35 cellular contexts compared by ENCODE assay signal in the genomic region with DNA sequence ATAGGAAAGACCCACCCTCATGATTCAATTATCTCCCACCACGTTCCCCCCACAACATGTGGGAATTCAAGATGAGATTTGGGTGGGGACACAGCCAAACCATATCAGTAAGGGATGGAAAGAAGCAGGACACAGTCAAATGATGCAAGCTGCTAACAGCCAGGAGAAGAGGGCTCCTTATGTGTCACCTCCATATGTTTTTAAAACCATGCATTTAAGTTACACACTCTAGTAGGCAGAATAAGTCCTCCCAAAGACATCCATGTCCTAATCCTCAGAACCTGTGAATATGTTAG. TPM values are rescaled to one million over a fixed set of nuclear protein-coding genes. Genes with fewer than 3 reads are reported as not detected.
"Had no signal": no experiment of that assay in that cellular context is flagged by ENCODE, and none has a peak within 500 bp of the region (broad histone marks: within the 10 kb centered on the region; RNA-seq: fewer than 3 reads in every experiment).

No MANE protein-coding gene starts in this region.

- H3K9me3 Mint-ChIP-seq: activated CD4-positive, alpha-beta memory T cell treated with anti-CD3 and anti-CD28 coated beads for 36 hours; activated T-cell treated with anti-CD3 and anti-CD28 coated beads, Interleukin-2, amount 50 U/mL, for 24 hours; activated T-cell treated with anti-CD3 and anti-CD28 coated beads, Interleukin-2, amount 50 U/mL, for 72 hours; central memory CD8-positive, alpha-beta T cell; dendritic cell treated with granulocyte-macrophage colony-stimulating factor and Interleukin-4, amounts not matched to agents 40 ng/mL and 50 ng/mL, for 4 days; effector memory CD8-positive, alpha-beta T cell; T-helper 2 cell treated with Interferon-gamma antibody and Interleukin-4, amounts not matched to agents 5 μg/mL and 100 μg/mL, for 36 hours had no signal

- H3K27me3 Mint-ChIP-seq: activated CD4-positive, alpha-beta memory T cell treated with anti-CD3 and anti-CD28 coated beads for 36 hours; activated CD4-positive, alpha-beta T cell treated with anti-CD3 and anti-CD28 coated beads for 36 hours; activated naive CD8-positive, alpha-beta T cell; activated T-cell treated with anti-CD3 and anti-CD28 coated beads, Interleukin-2, amount 50 U/mL, for 24 hours; central memory CD8-positive, alpha-beta T cell; effector memory CD8-positive, alpha-beta T cell; T-helper 17 cell had no signal

- H3K4me3 ChIP-seq: coronary artery, esophagus muscularis mucosa, gastrocnemius medialis, heart right ventricle had no signal

- H3K36me3 ChIP-seq: gastrocnemius medialis, WERI-Rb-1 had no signal

- H3K27ac Mint-ChIP-seq: activated CD4-positive, alpha-beta memory T cell treated with anti-CD3 and anti-CD28 coated beads for 36 hours; activated CD4-positive, alpha-beta T cell treated with anti-CD3 and anti-CD28 coated beads for 36 hours; activated CD4-positive, alpha-beta T cell treated with anti-CD3 and anti-CD28 coated beads, Interleukin-2, amount 10 ng/mL, durations not matched to agents 24 days and 14 days; activated CD8-positive, alpha-beta memory T cell treated with anti-CD3 and anti-CD28 coated beads, Interleukin-2, amount 10 ng/mL, durations not matched to agents 7 days and 5 days; activated CD8-positive, alpha-beta T cell treated with anti-CD3 and anti-CD28 coated beads, Interleukin-2, amount 10 ng/mL, durations not matched to agents 7 days and 5 days; activated naive CD8-positive, alpha-beta T cell; activated T-cell treated with anti-CD3 and anti-CD28 coated beads, Interleukin-2, amount 50 U/mL, for 24 hours; activated T-cell treated with anti-CD3 and anti-CD28 coated beads, Interleukin-2, amount 50 U/mL, for 72 hours; dendritic cell treated with granulocyte-macrophage colony-stimulating factor and Interleukin-4, amounts not matched to agents 40 ng/mL and 50 ng/mL, for 4 days; effector memory CD8-positive, alpha-beta T cell; T-helper 2 cell treated with Interferon-gamma antibody and Interleukin-4, amounts not matched to agents 5 μg/mL and 100 μg/mL, for 36 hours had no signal

- H3K27me3 ChIP-seq: brain microvascular endothelial cell, esophagus muscularis mucosa, foreskin keratinocyte, gastrocnemius medialis had no signal

- FAIRE-seq: astrocyte, bronchial epithelial cell had no signal

- H3K9me3 ChIP-seq: esophagus muscularis mucosa, gastrocnemius medialis, heart right ventricle had no signal

- H3K4me3 Mint-ChIP-seq: activated CD4-positive, alpha-beta memory T cell treated with anti-CD3 and anti-CD28 coated beads for 36 hours; activated CD4-positive, alpha-beta T cell treated with anti-CD3 and anti-CD28 coated beads for 36 hours; activated CD4-positive, alpha-beta T cell treated with anti-CD3 and anti-CD28 coated beads, Interleukin-2, amount 10 ng/mL, durations not matched to agents 24 days and 14 days; activated CD8-positive, alpha-beta memory T cell treated with anti-CD3 and anti-CD28 coated beads, Interleukin-2, amount 10 ng/mL, durations not matched to agents 7 days and 5 days; activated CD8-positive, alpha-beta T cell treated with anti-CD3 and anti-CD28 coated beads, Interleukin-2, amount 10 ng/mL, durations not matched to agents 7 days and 5 days; activated naive CD8-positive, alpha-beta T cell; activated T-cell treated with anti-CD3 and anti-CD28 coated beads, Interleukin-2, amount 50 U/mL, for 24 hours; activated T-cell treated with anti-CD3 and anti-CD28 coated beads, Interleukin-2, amount 50 U/mL, for 72 hours; central memory CD8-positive, alpha-beta T cell; dendritic cell treated with granulocyte-macrophage colony-stimulating factor and Interleukin-4, amounts not matched to agents 40 ng/mL and 50 ng/mL, for 4 days; effector memory CD8-positive, alpha-beta T cell; T-helper 17 cell; T-helper 2 cell treated with Interferon-gamma antibody and Interleukin-4, amounts not matched to agents 5 μg/mL and 100 μg/mL, for 36 hours had no signal

- H3K4me1 ChIP-seq: foreskin keratinocyte had no signal

- H3K36me3 Mint-ChIP-seq: activated CD4-positive, alpha-beta memory T cell treated with anti-CD3 and anti-CD28 coated beads for 36 hours; activated CD8-positive, alpha-beta memory T cell treated with anti-CD3 and anti-CD28 coated beads, Interleukin-2, amount 10 ng/mL, durations not matched to agents 7 days and 5 days; activated naive CD8-positive, alpha-beta T cell had no signal

- H3K27ac ChIP-seq: brain microvascular endothelial cell, foreskin keratinocyte, gastrocnemius medialis, WERI-Rb-1 had no signal

- DNase-seq: activated CD4-positive, alpha-beta memory T cell treated with anti-CD3 and anti-CD28 coated beads for 36 hours; activated CD4-positive, alpha-beta T cell treated with anti-CD3 and anti-CD28 coated beads for 36 hours; activated CD4-positive, alpha-beta T cell treated with anti-CD3 and anti-CD28 coated beads, Interleukin-2, amount 10 ng/mL, durations not matched to agents 24 days and 14 days; activated CD4-positive, CD25-positive, alpha-beta regulatory T cell; activated CD4-positive, CD25-positive, alpha-beta regulatory T cell treated with anti-CD3 and anti-CD28 coated beads, Interleukin-2, amount 50 U/mL, for 72 hours; activated CD8-positive, alpha-beta memory T cell treated with anti-CD3 and anti-CD28 coated beads, Interleukin-2, amount 10 ng/mL, durations not matched to agents 7 days and 5 days; activated CD8-positive, alpha-beta memory T cell treated with anti-CD3 and anti-CD28 coated beads, Interleukin-2, amount 50 U/mL, for 4 hours; activated CD8-positive, alpha-beta T cell treated with anti-CD3 and anti-CD28 coated beads, Interleukin-2, amount 10 ng/mL, durations not matched to agents 7 days and 5 days; activated gamma-delta T cell treated with Interleukin-2 at 50 U/mL for 16 hours; activated naive CD4-positive, alpha-beta T cell treated with anti-CD3 and anti-CD28 coated beads, Interleukin-2, amount 50 U/mL, for 16 hours; activated naive CD4-positive, alpha-beta T cell treated with Interleukin-2 at 50 U/mL for 16 hours; activated T-cell treated with anti-CD3 and anti-CD28 coated beads, Interleukin-2, amount 50 U/mL, for 24 hours; activated T-cell treated with anti-CD3 and anti-CD28 coated beads, Interleukin-2, amount 50 U/mL, for 72 hours; amniotic stem cell; anterior cingulate cortex; brain microvascular endothelial cell; effector CD4-positive, alpha-beta T cell; effector memory CD8-positive, alpha-beta T cell; erythroblast; foreskin keratinocyte; gastrocnemius medialis; glutamatergic neuron; heart right ventricle; T-helper 1 cell; T-helper 17 cell; T1000; WERI-Rb-1 had no signal

RNA-seq across cellular contexts. Expression of a gene that starts 4.2 kb away (rescaled TPM):
- total RNA-seq: activated CD4-positive, alpha-beta T cell treated with anti-CD3 and anti-CD28 coated beads, Interleukin-2, amount 10 ng/mL, durations not matched to agents 24 days and 14 days; activated CD8-positive, alpha-beta memory T cell treated with anti-CD3 and anti-CD28 coated beads, Interleukin-2, amount 10 ng/mL, durations not matched to agents 7 days and 5 days; activated CD8-positive, alpha-beta T cell treated with anti-CD3 and anti-CD28 coated beads, Interleukin-2, amount 10 ng/mL, durations not matched to agents 7 days and 5 days; esophagus muscularis mucosa; gastrocnemius medialis had no signal
- polyA plus RNA-seq: foreskin keratinocyte had no signal
